In genomic region chr3:140576444-140576843, GRCh38 we compare ENCODE assay signal across 8 cellular contexts.
"Had no signal": no experiment of that assay in that cellular context is flagged by ENCODE, and none has a peak within 500 bp of the region (broad histone marks: within the 10 kb centered on the region; RNA-seq: fewer than 3 reads in every experiment).

No MANE protein-coding gene starts in this region.

- H3K4me3 ChIP-seq: GM12878 had no signal

- DNase-seq: GDM1, GF-D8 had no signal

- ATAC-seq: GM12878 had no signal

- FAIRE-seq: G401.6, GM12878, GM12891, GM12892, GM18507, GM19239 had no signal
